In the genomic region with DNA sequence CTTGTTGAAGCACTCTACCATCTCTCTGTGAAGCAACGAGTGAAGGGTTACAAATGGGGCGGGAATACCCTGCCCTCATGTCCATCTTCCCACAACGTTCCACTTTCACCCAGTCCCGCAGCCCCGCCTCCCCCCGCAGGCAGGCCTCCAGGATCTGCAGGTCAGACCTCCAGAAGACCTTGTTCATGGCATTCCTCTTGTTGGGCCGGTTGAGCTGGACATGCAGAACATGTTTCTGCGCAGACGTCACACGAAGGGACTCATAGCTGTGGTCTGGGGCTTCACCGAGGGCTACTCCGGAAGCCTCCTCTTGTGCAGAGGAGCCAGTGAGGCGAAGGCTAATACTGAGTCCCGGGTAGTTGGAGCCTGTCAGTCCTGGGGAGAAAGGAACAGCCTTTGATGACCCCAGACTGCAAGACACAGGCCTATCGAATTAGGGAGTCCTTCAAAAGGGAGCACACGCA, we compare ENCODE assay signal across 8 cellular contexts. TPM values are rescaled to one million over a fixed set of nuclear protein-coding genes. Genes with fewer than 3 reads are reported as not detected.
DNase-seq lines count a peak whose midpoint lies in the region; ATAC-seq and TF ChIP-seq lines count a peak whose summit lies in the region.

No MANE protein-coding gene starts in this region.

- no peak for TF ChIP-seq EP300 in gastroesophageal sphincter (IDR thresholded peaks at IDR 0.05)

- peak overlapping the region; percentile 92 for H3K4me2 ChIP-seq in neural progenitor cell

- peak overlapping the region; percentile 50 for H3K9ac ChIP-seq in neural progenitor cell

- CTCF ChIA-PET in HEK293T (lab: Yijun Ruan, JAX): interaction anchor here (0.5 kb wide), 1 partner anchor 132 kb away, joined by 3 read pairs; no protein-coding TSS in a partner anchor

- peaks cover 0 to 71% (median 10%) of the 10 kb centered on the region in 3 donors for H3K4me1 ChIP-seq in gastroesophageal sphincter
- peaks cover 8% of the 10 kb centered on the region for H3K4me1 ChIP-seq in neural progenitor cell

- H3K27me3 Mint-ChIP-seq in activated T-helper 1 cell treated with anti-CD3 and anti-CD28 coated beads, Interleukin-12 subunit alpha, Interleukin-12 subunit beta, Interleukin-2, Interleukin-4 antibody, amounts not matched to agents 30 ng/mL and 10 ng/mL and 1 ng/mL, durations not matched to agents 14 hours and 24 hours and 36 hours (ENCODE audit: insufficient read depth): no peaks in the 10 kb centered on the region
- H3K27me3 Mint-ChIP-seq in neural progenitor cell (ENCODE audit: insufficient read depth, low read depth): peaks cover 5% of the 10 kb centered on the region

- TF ChIP-seq POLR2A in gastroesophageal sphincter (IDR thresholded peaks at IDR 0.05): no peak

- H2AFZ ChIP-seq in neural progenitor cell (replicated peaks): peak overlapping the region; percentile 92

- peaks cover 10% of the 10 kb centered on the region for H3K79me2 ChIP-seq in neural progenitor cell (ENCODE audit: low read depth)

- H3K9me3 Mint-ChIP-seq in activated T-helper 1 cell treated with anti-CD3 and anti-CD28 coated beads, Interleukin-12 subunit alpha, Interleukin-12 subunit beta, Interleukin-2, Interleukin-4 antibody, amounts not matched to agents 30 ng/mL and 10 ng/mL and 1 ng/mL, durations not matched to agents 14 hours and 24 hours and 36 hours: no peaks in the 10 kb centered on the region
- H3K9me3 Mint-ChIP-seq in neural progenitor cell: no peaks in the 10 kb centered on the region

- H4K20me1 ChIP-seq in neural progenitor cell (ENCODE audit: low read depth): peaks cover 2% of the 10 kb centered on the region

- H3K9me3 ChIP-seq in MG63 (no peaks in the 10 kb centered on the region), gastroesophageal sphincter (no peaks in the 10 kb centered on the region), neural progenitor cell (ENCODE audit: low read depth) (no peaks in the 10 kb centered on the region)

- H3K4me3 Mint-ChIP-seq in activated T-helper 1 cell treated with anti-CD3 and anti-CD28 coated beads, Interleukin-12 subunit alpha, Interleukin-12 subunit beta, Interleukin-2, Interleukin-4 antibody, amounts not matched to agents 30 ng/mL and 10 ng/mL and 1 ng/mL, durations not matched to agents 14 hours and 24 hours and 36 hours: peak overlapping the region; percentile 89
- peak overlapping the region; percentile 91 for H3K4me3 Mint-ChIP-seq in neural progenitor cell

- TF ChIP-seq CTCF in gastroesophageal sphincter (IDR thresholded peaks at IDR 0.05) (no peak), neural progenitor cell (IDR thresholded peaks at IDR 0.05) (no peak)

- peak; percentile 58 for ATAC-seq in gastroesophageal sphincter

- DNase-seq in stimulated activated CD4-positive, alpha-beta T cell treated with anti-CD3 and anti-CD28 coated beads, Interleukin-4, amount 100 ng/mL, for 24 hours: peak; percentile 23
- no peak for DNase-seq in stimulated activated CD4-positive, alpha-beta T cell treated with anti-CD3 and anti-CD28 coated beads, Interleukin-2, amount 100 ng/mL, for 48 hours
- DNase-seq in HEK293T (ENCODE audit: extremely low spot score) (peak; percentile 50), MG63 (peak; percentile 87), neural progenitor cell (ENCODE audit: low spot score) (peak; percentile 56), mesenteric fat pad (ENCODE audit: low spot score) (no peak)
- no peak for DNase-seq in activated T-helper 1 cell treated with anti-CD3 and anti-CD28 coated beads, Interleukin-12 subunit alpha, Interleukin-12 subunit beta, Interleukin-2, Interleukin-4 antibody, amounts not matched to agents 30 ng/mL and 10 ng/mL and 1 ng/mL, durations not matched to agents 14 hours and 24 hours and 36 hours (ENCODE audit: low spot score)

- H3K36me3 Mint-ChIP-seq in activated T-helper 1 cell treated with anti-CD3 and anti-CD28 coated beads, Interleukin-12 subunit alpha, Interleukin-12 subunit beta, Interleukin-2, Interleukin-4 antibody, amounts not matched to agents 30 ng/mL and 10 ng/mL and 1 ng/mL, durations not matched to agents 14 hours and 24 hours and 36 hours (ENCODE audit: low read depth): peaks cover 23% of the 10 kb centered on the region
- peaks cover 27% of the 10 kb centered on the region for H3K36me3 Mint-ChIP-seq in neural progenitor cell

- H3F3A ChIP-seq in neural progenitor cell (ENCODE audit: low read depth): peaks cover 40% of the 10 kb centered on the region

- POLR2A ChIA-PET in HEK293T (lab: Yijun Ruan, JAX): interaction anchor here (1.0 to 2.0 kb wide), 4 partner anchors 11 to 96 kb away, joined by 4 to 17 read pairs (median 6); no protein-coding TSS in a partner anchor

- H3K36me3 ChIP-seq in MG63 (peaks cover 34% of the 10 kb centered on the region), gastroesophageal sphincter (peaks cover 0 to 58% of the 10 kb centered on the region in 2 donors), neural progenitor cell (peaks cover 8% of the 10 kb centered on the region)

- H3K27ac ChIP-seq in gastroesophageal sphincter (peak overlapping the region; percentile 80 to 95 (median 92)), neural progenitor cell (no peak overlapping the region)

- H3K27ac Mint-ChIP-seq in activated T-helper 1 cell treated with anti-CD3 and anti-CD28 coated beads, Interleukin-12 subunit alpha, Interleukin-12 subunit beta, Interleukin-2, Interleukin-4 antibody, amounts not matched to agents 30 ng/mL and 10 ng/mL and 1 ng/mL, durations not matched to agents 14 hours and 24 hours and 36 hours: peak overlapping the region; percentile 95
- H3K27ac Mint-ChIP-seq in neural progenitor cell: peak overlapping the region; percentile 91

- H3K27me3 ChIP-seq in MG63 (no peaks in the 10 kb centered on the region), gastroesophageal sphincter (no peaks in the 10 kb centered on the region), neural progenitor cell (no peaks in the 10 kb centered on the region)

- H3K4me3 ChIP-seq in MG63 (peak overlapping the region; percentile 76), gastroesophageal sphincter (peak overlapping the region; percentile 70 to 90), neural progenitor cell (peak overlapping the region; percentile 73)

- WGBS in gastroesophageal sphincter (ENCODE audit: low coverage in 1 of 2), 2 donors: 0 to 3% methylated on average over 6 to 11 of the region's 16 CpGs

- peaks cover 22% of the 10 kb centered on the region for H3K4me1 Mint-ChIP-seq in activated T-helper 1 cell treated with anti-CD3 and anti-CD28 coated beads, Interleukin-12 subunit alpha, Interleukin-12 subunit beta, Interleukin-2, Interleukin-4 antibody, amounts not matched to agents 30 ng/mL and 10 ng/mL and 1 ng/mL, durations not matched to agents 14 hours and 24 hours and 36 hours (ENCODE audit: low read depth)
- peaks cover 21% of the 10 kb centered on the region for H3K4me1 Mint-ChIP-seq in neural progenitor cell

- intact Hi-C loops in activated T-helper 1 cell treated with anti-CD3 and anti-CD28 coated beads, Interleukin-12 subunit alpha, Interleukin-12 subunit beta, Interleukin-2, Interleukin-4 antibody, amounts not matched to agents 30 ng/mL and 10 ng/mL and 1 ng/mL, durations not matched to agents 14 hours and 24 hours and 36 hours (cut with micrococcal nuclease): loop anchor here (1.0 to 5.0 kb wide), 10 partner anchors 11 to 495 kb away; a partner anchor contains a TSS

TF ChIP-seq in HEK293T, 16 proteins besides CTCF, POLR2A, EP300 and RAD21 (continues in another document):
- TF ChIP-seq L3MBTL2 (conservative IDR thresholded peaks at IDR 0.05) (no peak), ARNT (IDR thresholded peaks at IDR 0.05) (no peak)

RNA-seq across cellular contexts. Expression of a gene that starts 0.4 kb away (rescaled TPM):
- total RNA-seq in MG63 (2014; rRNA removed; shearing (Covaris generic); ENCODE audit: low replicate concordance): 76.7 and 102 TPM in 2 replicates
- total RNA-seq in activated T-helper 1 cell treated with anti-CD3 and anti-CD28 coated beads, Interleukin-12 subunit alpha, Interleukin-12 subunit beta, Interleukin-2, Interleukin-4 antibody, amounts not matched to agents 30 ng/mL and 10 ng/mL and 1 ng/mL, durations not matched to agents 14 hours and 24 hours and 36 hours: 125 and 132 TPM in 2 replicates
- total RNA-seq in gastroesophageal sphincter: 100 to 1,000 TPM in 2 of 4 donors, 10 to 100 TPM in 2; 88.3 to 162 (median 110) TPM
- 52.2 and 92.9 TPM in 2 replicates for total RNA-seq in neural progenitor cell (ENCODE audit: low replicate concordance)
- 302 TPM for total RNA-seq in mesenteric fat pad

RNA-seq across cellular contexts. Expression of a gene that starts 18.4 kb away (rescaled TPM):
- total RNA-seq in MG63 (2014; rRNA removed; shearing (Covaris generic); ENCODE audit: low replicate concordance): not detected in 2 replicates
- 1.1 and 1.3 TPM in 2 replicates for total RNA-seq in activated T-helper 1 cell treated with anti-CD3 and anti-CD28 coated beads, Interleukin-12 subunit alpha, Interleukin-12 subunit beta, Interleukin-2, Interleukin-4 antibody, amounts not matched to agents 30 ng/mL and 10 ng/mL and 1 ng/mL, durations not matched to agents 14 hours and 24 hours and 36 hours
- total RNA-seq in gastroesophageal sphincter (1 to 10 TPM in 2 of 4 donors, under 1 TPM in 1, not detected in 1; 0.27 to 1.6 (median 1.1) TPM), neural progenitor cell (ENCODE audit: low replicate concordance) (0.31 TPM in 1 of 2 replicates, not detected in the other), mesenteric fat pad (3.5 TPM)

RNA-seq across cellular contexts. Expression of a gene that starts 18.6 kb away (rescaled TPM):
- 385 and 511 TPM in 2 replicates for total RNA-seq in MG63 (2014; rRNA removed; shearing (Covaris generic); ENCODE audit: low replicate concordance)
- 632 and 659 TPM in 2 replicates for total RNA-seq in activated T-helper 1 cell treated with anti-CD3 and anti-CD28 coated beads, Interleukin-12 subunit alpha, Interleukin-12 subunit beta, Interleukin-2, Interleukin-4 antibody, amounts not matched to agents 30 ng/mL and 10 ng/mL and 1 ng/mL, durations not matched to agents 14 hours and 24 hours and 36 hours
- 100 to 1,000 TPM; 173 to 180 (median 174) TPM for total RNA-seq in gastroesophageal sphincter
- 436 and 583 TPM in 2 replicates for total RNA-seq in neural progenitor cell (ENCODE audit: low replicate concordance)
- 231 TPM for total RNA-seq in mesenteric fat pad

RNA-seq across cellular contexts. Expression of a gene that starts 42.2 kb away (rescaled TPM):
- total RNA-seq in MG63 (2014; rRNA removed; shearing (Covaris generic); ENCODE audit: low replicate concordance): not detected in 2 replicates
- not detected in 2 replicates for total RNA-seq in activated T-helper 1 cell treated with anti-CD3 and anti-CD28 coated beads, Interleukin-12 subunit alpha, Interleukin-12 subunit beta, Interleukin-2, Interleukin-4 antibody, amounts not matched to agents 30 ng/mL and 10 ng/mL and 1 ng/mL, durations not matched to agents 14 hours and 24 hours and 36 hours
- 10 to 100 TPM in 1 of 4 donors, 1 to 10 TPM in 2, not detected in 1; 2.1 to 58.4 (median 9.8) TPM for total RNA-seq in gastroesophageal sphincter
- not detected in 2 replicates for total RNA-seq in neural progenitor cell (ENCODE audit: low replicate concordance)
- total RNA-seq in mesenteric fat pad: not detected

RNA-seq across cellular contexts. Expression of a gene that starts 46.9 kb away (rescaled TPM):
- total RNA-seq in MG63 (2014; rRNA removed; shearing (Covaris generic); ENCODE audit: low replicate concordance): 6.9 and 8.2 TPM in 2 replicates
- 70.7 and 73.1 TPM in 2 replicates for total RNA-seq in activated T-helper 1 cell treated with anti-CD3 and anti-CD28 coated beads, Interleukin-12 subunit alpha, Interleukin-12 subunit beta, Interleukin-2, Interleukin-4 antibody, amounts not matched to agents 30 ng/mL and 10 ng/mL and 1 ng/mL, durations not matched to agents 14 hours and 24 hours and 36 hours
- total RNA-seq in gastroesophageal sphincter: 1 to 10 TPM; 1.2 to 8.2 (median 4.1) TPM
- total RNA-seq in neural progenitor cell (ENCODE audit: low replicate concordance): 4.7 and 5.4 TPM in 2 replicates
- total RNA-seq in mesenteric fat pad: 8.9 TPM

Comparison
In these comparisons a context has a peak if more than half of its experiments do, and no peak if none do; other contexts are left out.
1. DNase-seq: peak in stimulated activated CD4-positive, alpha-beta T cell treated with anti-CD3 and anti-CD28 coated beads, Interleukin-4, amount 100 ng/mL, for 24 hours (single experiment), HEK293T (single experiment), MG63 (single experiment) and neural progenitor cell (single experiment); none in stimulated activated CD4-positive, alpha-beta T cell treated with anti-CD3 and anti-CD28 coated beads, Interleukin-2, amount 100 ng/mL, for 48 hours (0 of 2), activated T-helper 1 cell treated with anti-CD3 and anti-CD28 coated beads, Interleukin-12 subunit alpha, Interleukin-12 subunit beta, Interleukin-2, Interleukin-4 antibody, amounts not matched to agents 30 ng/mL and 10 ng/mL and 1 ng/mL, durations not matched to agents 14 hours and 24 hours and 36 hours (single experiment) and mesenteric fat pad (single experiment).
2. Peak in every context shown above with its lines, with median percentiles within 50 percentile points of each other: H3K4me3 ChIP-seq.